ENCODE assay signal across 9 cellular contexts in genomic region chr1:3614755-3615742, GRCh38. TPM values are rescaled to one million over a fixed set of nuclear protein-coding genes. Genes with fewer than 3 reads are reported as not detected.
DNase-seq lines count a peak whose midpoint lies in the region; ATAC-seq and TF ChIP-seq lines count a peak whose summit lies in the region.
"Had no signal": no experiment of that assay in that cellular context is flagged by ENCODE, and none has a peak within 500 bp of the region (broad histone marks: within the 10 kb centered on the region; RNA-seq: fewer than 3 reads in every experiment).

No MANE protein-coding gene starts in this region.

- no peak overlapping the region for H2AFZ ChIP-seq in hepatocyte

- no peak overlapping the region for H3K27ac ChIP-seq in 22Rv1
- H3K27ac ChIP-seq in hepatocyte = peak overlapping the region; percentile 89

- DNase-seq in GM06990 (ENCODE audit: extremely low read depth, insufficient read length) (no peak), hepatocyte (ENCODE audit: low spot score) (peak; percentile 50), G401 (ENCODE audit: low spot score) (no peak), NCI-H2107 (lab: John Stamatoyannopoulos, UW) (no peak), HK-2 (ENCODE audit: unreplicated experiment) (no peak)

- H4K20me1 ChIP-seq in hepatocyte (ENCODE audit: insufficient read depth, poor library complexity, severe bottlenecking) = no peaks in the 10 kb centered on the region

- H3K9me3 ChIP-seq in hepatocyte (ENCODE audit: low read depth) = no peaks in the 10 kb centered on the region

- H3K4me3 ChIP-seq in GM06990 (replicated peaks; ENCODE audit: low read depth, low read length) (no peak overlapping the region), hepatocyte (no peak overlapping the region)

- 57% methylated on average over 20 of the region's 20 CpGs for WGBS in hepatocyte (ENCODE audit: low lambda C conversion rate, missing lambda C conversion rate)

- H3K36me3 ChIP-seq in GM06990 (ENCODE audit: control insufficient read depth, insufficient read depth, low read length) (no peaks in the 10 kb centered on the region), hepatocyte (replicated peaks; ENCODE audit: insufficient read depth, low read depth) (no peaks in the 10 kb centered on the region)

- H3K4me1 ChIP-seq in hepatocyte (ENCODE audit: insufficient read depth) = peaks cover 47% of the 10 kb centered on the region

- H3K9me2 ChIP-seq in hepatocyte (replicated peaks; ENCODE audit: insufficient read depth) = no peaks in the 10 kb centered on the region

- in situ Hi-C loops in G401 (cut with HindIII; ENCODE audit: low sequenced_read_pairs) = no loop called here

- H3K79me2 ChIP-seq in hepatocyte = no peaks in the 10 kb centered on the region

- peak; percentile 87 for TF ChIP-seq CTCF in 22Rv1 (IDR thresholded peaks at IDR 0.05)
- peak; percentile 75 for TF ChIP-seq CTCF in GM06990 (IDR thresholded peaks at IDR 0.05; ENCODE audit: insufficient read depth, low read length, poor library complexity, severe bottlenecking)
- TF ChIP-seq CTCF in hepatocyte (IDR thresholded peaks at IDR 0.05; ENCODE audit: poor library complexity) = peak; percentile 55

- H3K27me3 ChIP-seq in GM06990 (replicated peaks; ENCODE audit: control insufficient read depth, insufficient read depth, low read length) (no peaks in the 10 kb centered on the region; the same call in 1 of the 2 replicates), hepatocyte (no peaks in the 10 kb centered on the region)

- no peak overlapping the region for H3K4me2 ChIP-seq in hepatocyte

- ATAC-seq in SK-N-SH treated with all-trans-retinoic acid at 6 μM for 48 hours = peak; percentile 36; the same call in 1 of the 3 replicates
- no peak for ATAC-seq in HG03521 (IDR thresholded peaks at IDR 0.05; ENCODE audit: unreplicated experiment)

TF ChIP-seq in SK-N-SH treated with all-trans-retinoic acid at 6 μM for 48 hours, 23 proteins besides CTCF, POLR2A, EP300 and RAD21:
- TF ChIP-seq TCF4 (CRISPR knock-in tag; IDR thresholded peaks at IDR 0.05; ENCODE audit: borderline replicate concordance) (no peak), CREB5 (CRISPR knock-in tag; IDR thresholded peaks at IDR 0.05; ENCODE audit: low read depth) (no peak), TSHZ2 (CRISPR knock-in tag; IDR thresholded peaks at IDR 0.05) (no peak), PATZ1 (CRISPR knock-in tag; IDR thresholded peaks at IDR 0.05; ENCODE audit: borderline replicate concordance) (peak; percentile 82; the same call in 1 of the 2 replicates)

RNA-seq across cellular contexts. Expression of gene MEGF6, which starts 3.7 kb away (rescaled TPM):
- 9.6 and 11.6 TPM in 2 replicates for total RNA-seq in hepatocyte
- polyA plus RNA-seq in hepatocyte = 21.9 and 23.5 TPM in 2 replicates
- 8.1 and 8.7 TPM in 2 replicates for total RNA-seq in G401 (2014; rRNA removed; shearing (Covaris generic))

RNA-seq across cellular contexts. Expression of gene TPRG1L, which starts 9.8 kb away (rescaled TPM):
- total RNA-seq in hepatocyte = 57.9 and 61.7 TPM in 2 replicates
- polyA plus RNA-seq in hepatocyte = 53.4 and 74.1 TPM in 2 replicates
- total RNA-seq in G401 (2014; rRNA removed; shearing (Covaris generic)) = 19.2 and 21.7 TPM in 2 replicates

RNA-seq across cellular contexts. Expression of gene WRAP73, which starts 34.9 kb away (rescaled TPM):
- total RNA-seq in hepatocyte = 14.3 and 14.7 TPM in 2 replicates
- polyA plus RNA-seq in hepatocyte = 23.5 and 28.8 TPM in 2 replicates
- 34.5 and 40.8 TPM in 2 replicates for total RNA-seq in G401 (2014; rRNA removed; shearing (Covaris generic))

RNA-seq across cellular contexts. Expression of gene TP73, which starts 37.3 kb away (rescaled TPM):
- total RNA-seq in hepatocyte = 0.16 and 0.47 TPM in 2 replicates
- 0.27 and 1.4 TPM in 2 replicates for polyA plus RNA-seq in hepatocyte
- total RNA-seq in G401 (2014; rRNA removed; shearing (Covaris generic)) = 0.86 and 2.4 TPM in 2 replicates
- total RNA-seq: RPMI7951 had no signal
